Comparison of ENCODE assay signal across 8 cellular contexts in genomic region chr13:23427342-23428182, GRCh38. TPM values are rescaled to one million over a fixed set of nuclear protein-coding genes. Genes with fewer than 3 reads are reported as not detected.
A peak's percentile ranks its signal among the peaks of the same experiment; 100 is the strongest.
DNase-seq lines count a peak whose midpoint lies in the region; ATAC-seq, FAIRE-seq and TF ChIP-seq lines count a peak whose summit lies in the region.

No MANE protein-coding gene starts in this region.

- POLR2A ChIA-PET in BJ (lab: Charles Lee) = no interaction called here

- TF ChIP-seq CTCF in BJ (IDR thresholded peaks at IDR 0.05; ENCODE audit: insufficient read depth, low read depth, low read length) (no peak), fibroblast of villous mesenchyme (IDR thresholded peaks at IDR 0.05; ENCODE audit: insufficient read depth, low read depth, low read length) (no peak), pancreas (IDR thresholded peaks at IDR 0.05) (no peak)

- peak; percentile 96 for FAIRE-seq in pancreas (lab: Jason Lieb, UNC)
- FAIRE-seq in GM19239 (lab: Jason Lieb, UNC) = no peak

- ATAC-seq in SK-N-SH treated with all-trans-retinoic acid at 6 μM for 48 hours (peak; percentile 87), pancreas (peak; percentile 91 to 93 (median 92)), GM19328 (IDR thresholded peaks at IDR 0.05; ENCODE audit: unreplicated experiment) (no peak), HG03159 (IDR thresholded peaks at IDR 0.05; ENCODE audit: unreplicated experiment) (no peak)

- CTCF ChIA-PET in BJ (lab: Yijun Ruan, JAX) = no interaction called here

- H3K4me3 ChIP-seq in BJ (ENCODE audit: low read depth, low read length) (no peak overlapping the region), fibroblast of villous mesenchyme (ENCODE audit: low read depth, low read length) (no peak overlapping the region), pancreas (peak overlapping the region in 2 of 4 donors; percentile 7 to 14)

- WGBS in pancreas, 2 donors = 15 to 23% methylated on average over 12 of the region's 12 CpGs

- peaks cover 0 to 22% (median 9%) of the 10 kb centered on the region in 3 donors for H3K4me1 ChIP-seq in pancreas

- no peaks in the 10 kb centered on the region for H3K9me3 ChIP-seq in pancreas

- DNase-seq in BJ (ENCODE audit: low read depth) (peak; percentile 78), fibroblast of villous mesenchyme (ENCODE audit: low read depth) (peak; percentile 89), pancreas (peak in 4 of 6 donors; percentile 37 to 69 (median 50)), activated gamma-delta T cell treated with Interleukin-2 at 50 U/mL for 16 hours (no peak), GM19239 (ENCODE audit: insufficient read length, low spot score) (no peak)

- H3K36me3 ChIP-seq in BJ (ENCODE audit: control insufficient read depth, insufficient read depth, low read length) = no peaks in the 10 kb centered on the region
- H3K36me3 ChIP-seq in pancreas = no peaks in the 10 kb centered on the region

- intact Hi-C loops in pancreas (cut with DNase I) = no loop called here

- peak overlapping the region; percentile 32 to 86 (median 50) for H3K27ac ChIP-seq in pancreas

- H3K27me3 ChIP-seq in BJ (ENCODE audit: control insufficient read depth, insufficient read depth, low read length) (no peaks in the 10 kb centered on the region), pancreas (no peaks in the 10 kb centered on the region)

TF ChIP-seq in SK-N-SH treated with all-trans-retinoic acid at 6 μM for 48 hours, 23 proteins besides CTCF, POLR2A, EP300 and RAD21:
- TF ChIP-seq GLIS3 (CRISPR knock-in tag; IDR thresholded peaks at IDR 0.05) (no peak), POU6F1 (CRISPR knock-in tag; IDR thresholded peaks at IDR 0.05; ENCODE audit: borderline replicate concordance, low read depth) (peak; percentile 75; the same call in 1 of the 2 replicates), ZFP30 (CRISPR knock-in tag; IDR thresholded peaks at IDR 0.05) (no peak), SNAI2 (CRISPR knock-in tag; IDR thresholded peaks at IDR 0.05) (peak; percentile 51; the same call in 1 of the 2 replicates), PATZ1 (CRISPR knock-in tag; IDR thresholded peaks at IDR 0.05; ENCODE audit: borderline replicate concordance) (peak; percentile 58; the same call in 1 of the 2 replicates), ESRRG (CRISPR knock-in tag; IDR thresholded peaks at IDR 0.05) (peak; percentile 66; the same call in 1 of the 2 replicates), ZFP3 (CRISPR knock-in tag; IDR thresholded peaks at IDR 0.05) (no peak), ZNF565 (CRISPR knock-in tag; conservative IDR thresholded peaks at IDR 0.05; ENCODE audit: low read depth) (0 out of 2 replicates have a peak, but pooled peaks have one; percentile 26), ISL1 (CRISPR knock-in tag; IDR thresholded peaks at IDR 0.05) (peak; percentile 92), BACH2 (CRISPR knock-in tag; IDR thresholded peaks at IDR 0.05; ENCODE audit: borderline replicate concordance) (no peak), TCF4 (CRISPR knock-in tag; IDR thresholded peaks at IDR 0.05; ENCODE audit: borderline replicate concordance) (no peak), RARB (CRISPR knock-in tag; IDR thresholded peaks at IDR 0.05) (no peak), CREB5 (CRISPR knock-in tag; IDR thresholded peaks at IDR 0.05; ENCODE audit: low read depth) (peak; percentile 95)

RNA-seq across cellular contexts. Expression of gene SACS, which starts 5.9 kb away (rescaled TPM):
- 17.0 and 23.1 TPM in 2 replicates for polyA plus RNA-seq in BJ (2011; rRNA removed)
- 117 and 141 TPM in 2 replicates for polyA minus RNA-seq in BJ (2011; rRNA and poly(A)+ RNA removed)
- total RNA-seq in fibroblast of villous mesenchyme = 87.7 and 138 TPM in 2 replicates
- 1 to 10 TPM; 3.6 to 7.9 (median 5.3) TPM for total RNA-seq in pancreas
- polyA plus RNA-seq in pancreas = 1 to 10 TPM; 2.1 TPM

Comparison
In these comparisons a context has a peak if more than half of its experiments do, and no peak if none do; other contexts are left out.
1. DNase-seq: peak in BJ (single experiment), fibroblast of villous mesenchyme (single experiment) and pancreas (4 of 6); none in activated gamma-delta T cell treated with Interleukin-2 at 50 U/mL for 16 hours (single experiment) and GM19239 (single experiment).
2. ATAC-seq: peak in SK-N-SH treated with all-trans-retinoic acid at 6 μM for 48 hours (single experiment) and pancreas (4 of 4); none in GM19328 (single experiment) and HG03159 (single experiment).